36 cellular contexts compared by ENCODE assay signal in the genomic region with DNA sequence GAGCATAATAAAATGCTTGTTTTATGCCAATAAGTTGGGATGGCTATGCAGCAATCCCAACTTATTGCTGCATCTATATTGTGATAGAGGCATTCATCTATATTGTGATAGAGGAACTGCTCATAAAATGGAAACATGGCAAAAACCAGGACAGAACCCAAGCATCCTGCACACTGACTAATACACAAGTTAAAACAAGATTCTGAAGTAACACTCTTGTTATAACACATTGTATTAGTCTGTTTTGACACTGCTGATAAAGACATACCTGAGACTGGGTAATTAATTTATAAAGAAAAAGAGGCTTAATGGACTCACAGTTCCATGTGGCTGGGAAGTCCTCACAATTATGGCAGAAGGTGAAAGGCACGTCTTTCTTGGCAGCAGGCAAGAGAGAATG. TPM values are rescaled to one million over a fixed set of nuclear protein-coding genes. Genes with fewer than 3 reads are reported as not detected.
"Had no signal": no experiment of that assay in that cellular context is flagged by ENCODE, and none has a peak within 500 bp of the region (broad histone marks: within the 10 kb centered on the region; RNA-seq: fewer than 3 reads in every experiment).

No MANE protein-coding gene starts in this region.

- H3K9me3 ChIP-seq: adrenal gland, body of pancreas, breast epithelium had no signal

- H3K27me3 ChIP-seq: adrenal gland, body of pancreas, brain microvascular endothelial cell, breast epithelium, cardiac muscle cell had no signal

- H3K36me3 ChIP-seq: adrenal gland, brain microvascular endothelial cell, breast epithelium, cardiac muscle cell had no signal

- H3K4me1 ChIP-seq: adrenal gland, body of pancreas, breast epithelium had no signal

- ATAC-seq: activated CD8-positive, alpha-beta T cell treated with anti-CD3 and anti-CD28 coated beads for 36 hours; activated naive CD4-positive, alpha-beta T cell treated with anti-CD3 and anti-CD28 coated beads, Interleukin-2, amount 50 U/mL, for 72 hours; activated T-cell treated with anti-CD3 and anti-CD28 coated beads, Interleukin-2, amount 50 U/mL, for 4 hours; activated T-cell treated with anti-CD3 and anti-CD28 coated beads, Interleukin-2, amount 50 U/mL, for 72 hours; activated T-helper 17 cell treated with anti-CD3 and anti-CD28 coated beads, Interleukin-2, amount 50 U/mL, for 72 hours; body of pancreas had no signal

- DNase-seq: activated B cell treated with CpG ODN at 0.5 μM for 24 hours; activated CD4-positive, alpha-beta memory T cell treated with anti-CD3 and anti-CD28 coated beads for 36 hours; activated CD4-positive, alpha-beta T cell treated with anti-CD3 and anti-CD28 coated beads for 4 hours; activated CD4-positive, alpha-beta T cell treated with anti-CD3 and anti-CD28 coated beads, Interleukin-2, amount 10 ng/mL, durations not matched to agents 24 days and 14 days; activated CD4-positive, alpha-beta T cell treated with anti-CD3 and anti-CD28 coated beads, Interleukin-2, amount 50 U/mL, for 1 hour; activated CD4-positive, alpha-beta T cell treated with anti-CD3 and anti-CD28 coated beads, Interleukin-2, amount 50 U/mL, for 4 hours; activated CD4-positive, CD25-positive, alpha-beta regulatory T cell treated with anti-CD3 and anti-CD28 coated beads, Interleukin-2, amount 50 U/mL, for 72 hours; activated CD8-positive, alpha-beta memory T cell treated with anti-CD3 and anti-CD28 coated beads, Interleukin-2, amount 50 U/mL, for 4 hours; activated CD8-positive, alpha-beta T cell treated with anti-CD3 and anti-CD28 coated beads for 36 hours; activated effector memory CD4-positive, alpha-beta T cell treated with anti-CD3 and anti-CD28 coated beads, Interleukin-2, amount 50 U/mL, for 16 hours; activated gamma-delta T cell treated with Interleukin-2 at 50 U/mL for 16 hours; activated naive CD4-positive, alpha-beta T cell; activated naive CD4-positive, alpha-beta T cell treated with anti-CD3 and anti-CD28 coated beads for 36 hours; activated naive CD4-positive, alpha-beta T cell treated with anti-CD3 and anti-CD28 coated beads, Interleukin-2, amount 50 U/mL, for 16 hours; activated naive CD8-positive, alpha-beta T cell treated with anti-CD3 and anti-CD28 coated beads for 36 hours; activated T-cell treated with anti-CD3 and anti-CD28 coated beads for 4 hours; activated T-cell treated with anti-CD3 and anti-CD28 coated beads, Interleukin-2, amount 50 U/mL, for 1 hour; activated T-cell treated with anti-CD3 and anti-CD28 coated beads, Interleukin-2, amount 50 U/mL, for 4 hours; activated T-cell treated with anti-CD3 and anti-CD28 coated beads, Interleukin-2, amount 50 U/mL, for 72 hours; adrenal gland; amniotic stem cell; aorta; body of pancreas; brain microvascular endothelial cell; caudate nucleus; cerebellar nuclear complex; T-helper 1 cell; T-helper 2 cell; T-helper 9 cell had no signal

- H3K27ac ChIP-seq: adrenal gland, body of pancreas, brain microvascular endothelial cell, breast epithelium, cardiac muscle cell, VCaP had no signal

- H3K4me3 ChIP-seq: adrenal gland, body of pancreas, breast epithelium, cardiac muscle cell had no signal

RNA-seq across cellular contexts. Expression of gene KCNK10, which starts 36.8 kb away (rescaled TPM):
- total RNA-seq: activated CD4-positive, alpha-beta memory T cell treated with anti-CD3 and anti-CD28 coated beads for 36 hours; activated CD4-positive, alpha-beta T cell treated with anti-CD3 and anti-CD28 coated beads, Interleukin-2, amount 10 ng/mL, durations not matched to agents 24 days and 14 days; activated CD8-positive, alpha-beta memory T cell treated with anti-CD3 and anti-CD28 coated beads for 36 hours; activated CD8-positive, alpha-beta T cell treated with anti-CD3 and anti-CD28 coated beads for 36 hours; activated naive CD4-positive, alpha-beta T cell treated with anti-CD3 and anti-CD28 coated beads for 36 hours; activated naive CD4-positive, alpha-beta T cell treated with anti-CD3 and anti-CD28 coated beads, Interleukin-2, amount 50 U/mL, for 72 hours; activated naive CD8-positive, alpha-beta T cell treated with anti-CD3 and anti-CD28 coated beads for 36 hours; activated T-cell treated with anti-CD3 and anti-CD28 coated beads, Interleukin-2, amount 50 U/mL, for 4 hours; activated T-helper 1 cell treated with anti-CD3 and anti-CD28 coated beads, Interleukin-12 subunit alpha, Interleukin-12 subunit beta, Interleukin-2, Interleukin-4 antibody, amounts not matched to agents 30 ng/mL and 10 ng/mL and 1 ng/mL, durations not matched to agents 14 hours and 24 hours and 36 hours; activated T-helper 17 cell treated with anti-CD3 and anti-CD28 coated beads, Interleukin-2, amount 50 U/mL, for 72 hours; aorta; cardiac muscle cell had no signal
- polyA plus RNA-seq: aorta, cardiac muscle cell had no signal
